Comparison of ENCODE assay signal across 2 cellular contexts in the genomic region with DNA sequence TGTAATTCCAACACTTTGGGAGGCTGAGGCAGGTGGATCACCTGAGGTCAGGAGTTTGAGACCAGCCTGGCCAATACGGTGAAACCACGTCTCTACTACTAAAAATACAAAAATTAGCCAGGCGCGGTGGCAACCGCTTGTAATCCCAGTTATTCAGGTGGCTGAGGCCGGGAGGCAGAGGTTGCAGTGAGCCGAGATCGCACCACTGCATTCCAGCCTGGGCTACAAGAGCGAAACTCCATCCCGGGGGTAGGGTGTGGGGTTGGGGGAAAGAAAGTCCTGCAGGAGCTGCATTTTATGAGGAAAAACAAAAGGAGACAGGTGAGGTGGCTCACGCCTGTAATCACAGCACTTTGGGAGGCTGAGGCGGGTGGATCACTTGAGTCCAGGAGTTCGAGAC. TPM values are rescaled to one million over a fixed set of nuclear protein-coding genes. Genes with fewer than 3 reads are reported as not detected.
"Had no signal": no experiment of that assay in that cellular context is flagged by ENCODE, and none has a peak within 500 bp of the region (broad histone marks: within the 10 kb centered on the region; RNA-seq: fewer than 3 reads in every experiment).

No MANE protein-coding gene starts in this region.

RNA-seq across cellular contexts. Expression of a gene that starts 23.3 kb away (rescaled TPM):
- total RNA-seq: endodermal cell had no signal
- polyA plus RNA-seq: endothelial cell of umbilical vein had no signal
